Comparison of ENCODE assay signal across 2 cellular contexts in genomic region chr15:75693501-75694240, GRCh38.
TF ChIP-seq lines count a peak whose summit lies in the region.

No MANE protein-coding gene starts in this region.

TF ChIP-seq in HepG2, 621 proteins besides CTCF, POLR2A, EP300 and RAD21:
- TF ChIP-seq HIVEP1 (CRISPR knock-in tag; IDR thresholded peaks at IDR 0.05) = no peak
- no peak for TF ChIP-seq PHF5A (CRISPR knock-in tag; IDR thresholded peaks at IDR 0.05; ENCODE audit: low read depth, unreplicated experiment)
- TF ChIP-seq BATF2 (CRISPR knock-in tag; IDR thresholded peaks at IDR 0.05) = no peak
- no peak for TF ChIP-seq TOPORS (CRISPR knock-in tag; IDR thresholded peaks at IDR 0.05)
- TF ChIP-seq SATB2 (CRISPR knock-in tag; IDR thresholded peaks at IDR 0.05) = no peak
- no peak for TF ChIP-seq ZFP82 (CRISPR knock-in tag; IDR thresholded peaks at IDR 0.05; ENCODE audit: borderline replicate concordance)
- TF ChIP-seq ARID5B (CRISPR knock-in tag; IDR thresholded peaks at IDR 0.05) = no peak
- no peak for TF ChIP-seq ZNF296 (CRISPR knock-in tag; conservative IDR thresholded peaks at IDR 0.05)
- TF ChIP-seq ZSCAN20 (CRISPR knock-in tag; IDR thresholded peaks at IDR 0.05; ENCODE audit: borderline replicate concordance) = no peak
- TF ChIP-seq KLF9 (CRISPR knock-in tag; IDR thresholded peaks at IDR 0.05; ENCODE audit: low read depth) = no peak
- no peak for TF ChIP-seq ZSCAN29 (CRISPR knock-in tag; conservative IDR thresholded peaks at IDR 0.05)
- no peak for TF ChIP-seq ZNF251 (CRISPR knock-in tag; IDR thresholded peaks at IDR 0.05)

TF ChIP-seq in K562, 482 proteins besides CTCF, POLR2A, EP300 and RAD21:
- TF ChIP-seq ZNF280A (IDR thresholded peaks at IDR 0.05; ENCODE audit: low read depth, partially characterized antibody) (no peak), GTF2E2 (tag; IDR thresholded peaks at IDR 0.05) (peak; percentile 11; the same call in 1 of the 2 replicates), U2AF1 (optimal IDR thresholded peaks at IDR 0.05; ENCODE audit: low read depth, low read length) (no peak), MXD1 (CRISPR knock-in tag; IDR thresholded peaks at IDR 0.05; ENCODE audit: borderline replicate concordance, poor library complexity, severe bottlenecking) (no peak), MTA1 (IDR thresholded peaks at IDR 0.05; ENCODE audit: borderline replicate concordance) (no peak)
